In the genomic region with DNA sequence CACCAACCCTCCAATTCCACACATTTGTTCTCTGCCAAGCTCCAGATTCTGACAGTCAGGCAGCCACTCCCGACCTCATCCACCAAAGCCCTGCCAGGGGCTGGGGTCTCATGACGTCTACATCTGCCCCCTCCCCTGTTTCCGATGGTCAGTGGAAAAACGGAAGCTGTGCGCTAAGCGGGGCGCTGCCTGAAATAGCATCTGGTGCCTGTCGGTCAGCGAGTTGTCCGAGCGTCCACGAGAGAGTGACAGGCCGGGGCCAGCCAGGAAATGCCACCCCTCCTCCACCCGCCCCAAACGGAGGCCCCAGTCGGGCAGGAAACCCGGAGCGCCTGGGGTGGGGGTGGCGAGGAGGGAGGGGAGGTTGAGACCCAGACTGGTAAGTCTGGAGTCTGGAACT, we compare ENCODE assay signal across 20 cellular contexts. TPM values are rescaled to one million over a fixed set of nuclear protein-coding genes. Genes with fewer than 3 reads are reported as not detected.
DNase-seq lines count a peak whose midpoint lies in the region; ATAC-seq and TF ChIP-seq lines count a peak whose summit lies in the region.
"Had no signal": no experiment of that assay in that cellular context is flagged by ENCODE, and none has a peak within 500 bp of the region (broad histone marks: within the 10 kb centered on the region; RNA-seq: fewer than 3 reads in every experiment).

No MANE protein-coding gene starts in this region.

- peak; percentile 49 for DNase-seq in KBM-7
- peak; percentile 85 for DNase-seq in endothelial cell (ENCODE audit: low spot score)
- no peak for DNase-seq in lung (ENCODE audit: low spot score)
- no peak for DNase-seq in smooth muscle cell (lab: John Stamatoyannopoulos, UW; ENCODE audit: unreplicated experiment)
- no peak for DNase-seq in H9
- no peak for DNase-seq in stimulated activated naive CD8-positive, alpha-beta T cell treated with anti-CD3 and anti-CD28 coated beads, Interleukin-15, amount 100 ng/mL, for 72 hours
- no peak for DNase-seq in inferior parietal cortex (ENCODE audit: extremely low spot score)
- DNase-seq in ecto neural progenitor cell (ENCODE audit: low spot score) = no peak
- DNase-seq: activated CD4-positive, alpha-beta T cell treated with anti-CD3 and anti-CD28 coated beads, Interleukin-2, amount 50 U/mL, for 4 hours; BE2C; DMS79 treated with DMSO at 0.1 percent for 48 hours; effector memory CD4-positive, alpha-beta T cell; mammary epithelial cell; NCI-H1417 treated with DMSO at 0.1 percent for 48 hours; NCI-H510A; stimulated activated CD4-positive, alpha-beta T cell treated with anti-CD3 and anti-CD28 coated beads, Interleukin-2, amount 100 ng/mL, for 48 hours; T-helper 1 cell had no signal

- H3K9me3 Mint-ChIP-seq in endothelial cell (ENCODE audit: unreplicated experiment) (no peaks in the 10 kb centered on the region), H9 (peaks cover 0 to 4% of the 10 kb centered on the region in 2 experiments; a peak in 1 of 5 replicates)
- no peaks in the 10 kb centered on the region for H3K9me3 Mint-ChIP-seq in stimulated activated naive CD8-positive, alpha-beta T cell treated with anti-CD3 and anti-CD28 coated beads, Interleukin-15, amount 100 ng/mL, for 72 hours

- peak overlapping the region; percentile 40 to 63 for H3K27ac ChIP-seq in lung (ENCODE audit: low read depth in 1 of 2, low read length in 1 of 2)
- no peak overlapping the region for H3K27ac ChIP-seq in smooth muscle cell (ENCODE audit: low read depth)
- H3K27ac ChIP-seq in H9 (ENCODE audit: insufficient read length, low read depth, low read length) = no peak overlapping the region
- H3K27ac ChIP-seq: KMS-11, pancreas had no signal

- H3K9ac ChIP-seq in smooth muscle cell (ENCODE audit: low read depth) (no peak overlapping the region), H9 (ENCODE audit: extremely low read depth, insufficient read length, low read length) (no peak overlapping the region)
- H3K9ac ChIP-seq: KMS-11 had no signal

- no peak overlapping the region for H2BK120ac ChIP-seq in H9 (ENCODE audit: low read depth, low read length, poor library complexity, severe bottlenecking)

- no peak for ATAC-seq in lung (ENCODE audit: insufficient read depth, low FRiP score)
- no peak for ATAC-seq in stimulated activated naive CD8-positive, alpha-beta T cell treated with anti-CD3 and anti-CD28 coated beads, Interleukin-15, amount 100 ng/mL, for 72 hours

- H3K4me3 ChIP-seq in lung (no peak overlapping the region), smooth muscle cell (no peak overlapping the region)
- H3K4me3 ChIP-seq: pancreas had no signal

- no peak overlapping the region for H2BK20ac ChIP-seq in H9 (ENCODE audit: low read depth, low read length, poor library complexity, severe bottlenecking)

- H3T11ph ChIP-seq in H9 (ENCODE audit: low read length) = no peak overlapping the region

- no peaks in the 10 kb centered on the region for H3F3A ChIP-seq in smooth muscle cell (ENCODE audit: low read depth)

- no peak overlapping the region for H2BK5ac ChIP-seq in H9 (ENCODE audit: insufficient read length, low read length)

- H2AFZ ChIP-seq in smooth muscle cell (ENCODE audit: low read depth) (no peak overlapping the region), H9 (ENCODE audit: low read length) (no peak overlapping the region)

- TF ChIP-seq CTCF in endothelial cell (IDR thresholded peaks at IDR 0.05; ENCODE audit: unreplicated experiment) (no peak), lung (IDR thresholded peaks at IDR 0.05; ENCODE audit: control extremely low read depth, extremely low read depth) (no peak), smooth muscle cell (IDR thresholded peaks at IDR 0.05; ENCODE audit: borderline replicate concordance, insufficient read depth, poor library complexity, severe bottlenecking) (no peak), H9 (conservative IDR thresholded peaks at IDR 0.05) (no peak)

- H2BK15ac ChIP-seq in H9 (ENCODE audit: low read depth, low read length) = no peak overlapping the region

- no peak overlapping the region for H4K91ac ChIP-seq in H9 (ENCODE audit: insufficient read length, low read depth, low read length)

- H3K4me1 Mint-ChIP-seq in endothelial cell (ENCODE audit: unreplicated experiment) (peaks cover 78% of the 10 kb centered on the region), H9 (peaks cover 16 to 27% of the 10 kb centered on the region in 2 experiments)
- H3K4me1 Mint-ChIP-seq in stimulated activated naive CD8-positive, alpha-beta T cell treated with anti-CD3 and anti-CD28 coated beads, Interleukin-15, amount 100 ng/mL, for 72 hours = peaks cover 24% of the 10 kb centered on the region

- H2BK12ac ChIP-seq in H9 (ENCODE audit: insufficient read length, low read depth, low read length) = no peak overlapping the region

- H3K9me3 ChIP-seq in lung (ENCODE audit: control insufficient read depth in 2 of 2, insufficient read depth in 1 of 2, low read length in 1 of 2) (peaks cover 0 to 5% of the 10 kb centered on the region in 2 donors), smooth muscle cell (replicated peaks; ENCODE audit: low read depth) (no peaks in the 10 kb centered on the region), H9 (ENCODE audit: control insufficient read depth, low read depth, low read length) (no peaks in the 10 kb centered on the region)
- H3K9me3 ChIP-seq: BE2C, pancreas had no signal

- no peak overlapping the region; the same call in 1 of the 2 replicates for H3K14ac ChIP-seq in H9 (ENCODE audit: insufficient read depth, low read length)

- H3K23me2 ChIP-seq in H9 (ENCODE audit: insufficient read length, low read depth, low read length, poor library complexity, severe bottlenecking) = peaks cover 7% of the 10 kb centered on the region

- H3K18ac ChIP-seq in H9 (ENCODE audit: insufficient read length, low read depth, low read length) = no peak overlapping the region

- no peak overlapping the region for H4K5ac ChIP-seq in H9 (ENCODE audit: insufficient read length, low read depth, low read length)

- H3K4me2 ChIP-seq in smooth muscle cell (peak overlapping the region; percentile 59), H9 (ENCODE audit: insufficient read depth, insufficient read length, low read length) (no peak overlapping the region)
- H3K4me2 ChIP-seq: KMS-11 had no signal

- H3K4ac ChIP-seq in H9 (ENCODE audit: low read depth, low read length) = no peak overlapping the region

- H3K36me3 ChIP-seq in lung (ENCODE audit: control insufficient read depth in 2 of 2, insufficient read depth in 2 of 2, low read length in 2 of 2) = no peaks in the 10 kb centered on the region
- no peaks in the 10 kb centered on the region for H3K36me3 ChIP-seq in smooth muscle cell (ENCODE audit: low read depth)
- H3K36me3 ChIP-seq: BE2C, pancreas had no signal

- H3K27me3 Mint-ChIP-seq in endothelial cell (ENCODE audit: unreplicated experiment) (peaks cover 29% of the 10 kb centered on the region), H9 (ENCODE audit: low read depth) (peaks cover 98% of the 10 kb centered on the region)
- H3K27me3 Mint-ChIP-seq in stimulated activated naive CD8-positive, alpha-beta T cell treated with anti-CD3 and anti-CD28 coated beads, Interleukin-15, amount 100 ng/mL, for 72 hours = peaks cover 12% of the 10 kb centered on the region

- H3K56ac ChIP-seq in H9 (ENCODE audit: insufficient read length, low read depth, low read length) = no peak overlapping the region

- in situ Hi-C loops in KBM-7 (cut with MboI; ENCODE audit: low pct_unique_long_range_greater_than_20kb, low sequenced_read_pairs) = no loop called here

- H3K4me1 ChIP-seq in lung (ENCODE audit: control insufficient read depth in 2 of 2, insufficient read depth in 2 of 2, low read length in 2 of 2) (peaks cover 0 to 14% of the 10 kb centered on the region in 2 donors), smooth muscle cell (ENCODE audit: low read depth) (peaks cover 12% of the 10 kb centered on the region), H9 (ENCODE audit: insufficient read depth, low read length) (no peaks in the 10 kb centered on the region; the same call in 1 of the 2 replicates)
- H3K4me1 ChIP-seq: BE2C had no signal

- H2AK5ac ChIP-seq in H9 (ENCODE audit: insufficient read length, low read length) = no peak overlapping the region

- H3K36me3 Mint-ChIP-seq in endothelial cell (ENCODE audit: low read depth, unreplicated experiment) (peaks cover 10% of the 10 kb centered on the region), H9 (ENCODE audit: insufficient read depth in 1 of 3, low read depth in 3 of 3) (peaks cover 0 to 3% (median 0%) of the 10 kb centered on the region in 3 experiments; a peak in 2 of 7 replicates)

- H3K27ac Mint-ChIP-seq in endothelial cell (ENCODE audit: unreplicated experiment) (peak overlapping the region; percentile 100), H9 (no peak overlapping the region)
- H3K27ac Mint-ChIP-seq in stimulated activated naive CD8-positive, alpha-beta T cell treated with anti-CD3 and anti-CD28 coated beads, Interleukin-15, amount 100 ng/mL, for 72 hours = no peak overlapping the region

- WGBS in lung, 2 donors = 6 to 15% methylated on average over 18 to 19 of the region's 19 CpGs
- WGBS in smooth muscle cell (ENCODE audit: low lambda C conversion rate) = 6% methylated on average over 16 of the region's 19 CpGs
- WGBS in H9 (ENCODE audit: extremely low coverage, insufficient read length, low lambda C conversion rate) = no CpG with 5 or more reads among the region's 19 CpGs

- H4K8ac ChIP-seq in H9 (replicated peaks; ENCODE audit: insufficient read length, low read depth, low read length) = no peak overlapping the region

- peaks cover 4% of the 10 kb centered on the region for H4K20me1 ChIP-seq in smooth muscle cell (ENCODE audit: low read depth)
- H4K20me1 ChIP-seq in H9 (ENCODE audit: control insufficient read depth, insufficient read depth, insufficient read length) = no peaks in the 10 kb centered on the region

- no peaks in the 10 kb centered on the region for H3K79me2 ChIP-seq in smooth muscle cell (ENCODE audit: low read depth)
- no peaks in the 10 kb centered on the region for H3K79me2 ChIP-seq in H9 (ENCODE audit: insufficient read depth, low read length)

- H3K79me1 ChIP-seq in H9 (ENCODE audit: insufficient read depth, low read depth, low read length, poor library complexity, severe bottlenecking) = no peaks in the 10 kb centered on the region

- H3K23ac ChIP-seq in H9 (ENCODE audit: insufficient read length, low read depth, low read length) = no peak overlapping the region

- H3K27me3 ChIP-seq in lung (ENCODE audit: control insufficient read depth, insufficient read depth) (no peaks in the 10 kb centered on the region), smooth muscle cell (ENCODE audit: low read depth) (peaks cover 74% of the 10 kb centered on the region), H9 (ENCODE audit: insufficient read depth, low read length) (peaks cover 59% of the 10 kb centered on the region)

- H3K4me3 Mint-ChIP-seq in endothelial cell (ENCODE audit: unreplicated experiment) (peak overlapping the region; percentile 37), H9 (no peak overlapping the region)
- no peak overlapping the region for H3K4me3 Mint-ChIP-seq in stimulated activated naive CD8-positive, alpha-beta T cell treated with anti-CD3 and anti-CD28 coated beads, Interleukin-15, amount 100 ng/mL, for 72 hours

RNA-seq across cellular contexts. Expression of a gene that starts 3.3 kb away (rescaled TPM):
- 199 TPM for total RNA-seq in endothelial cell (ENCODE audit: unreplicated experiment)
- total RNA-seq in lung = 1 to 10 TPM; 9.3 to 9.6 TPM
- 1 to 10 TPM; 6.4 to 8.8 TPM for polyA plus RNA-seq in lung
- total RNA-seq in smooth muscle cell = not detected in 2 replicates
- polyA plus RNA-seq in smooth muscle cell = not detected in 2 replicates
- total RNA-seq in H9 (2021) = 0.04 TPM in 1 of 2 replicates, not detected in the other
- total RNA-seq: mammary epithelial cell had no signal
- polyA plus RNA-seq: mammary epithelial cell had no signal

RNA-seq across cellular contexts. Expression of a gene that starts 45.4 kb away (rescaled TPM):
- total RNA-seq in endothelial cell (ENCODE audit: unreplicated experiment) (not detected), lung (10 to 100 TPM; 68.5 to 72.6 TPM), smooth muscle cell (not detected in 2 replicates), H9 (2021) (not detected in 2 replicates)
- polyA plus RNA-seq in lung (100 to 1,000 TPM in 1 of 2 donors, 10 to 100 TPM in 1; 44.8 to 324 TPM), smooth muscle cell (not detected in 2 replicates)
- total RNA-seq: glomerular endothelial cell had no signal

Comparison
In these comparisons a context has a peak if more than half of its experiments do, and no peak if none do; other contexts are left out.
1. DNase-seq: peak in KBM-7 (single experiment) and endothelial cell (single experiment); none in lung (single experiment), smooth muscle cell (single experiment), H9 (single experiment), stimulated activated naive CD8-positive, alpha-beta T cell treated with anti-CD3 and anti-CD28 coated beads, Interleukin-15, amount 100 ng/mL, for 72 hours (0 of 2), inferior parietal cortex (single experiment) and ecto neural progenitor cell (single experiment).
2. H3K27ac ChIP-seq: peak in lung (2 of 2); none in smooth muscle cell (single experiment) and H9 (single experiment).
3. RNA of a gene that starts 3.3 kb away (total RNA-seq): 199 TPM in endothelial cell (single experiment); 9.3 to 9.6 TPM in lung, 0.04 TPM in H9 and not detected in smooth muscle cell; every median in the first group is over 10 times any median in the second.
4. RNA of a gene that starts 45.4 kb away (total RNA-seq): 68.5 to 72.6 TPM in lung; not detected in endothelial cell (single experiment), not detected in smooth muscle cell and not detected in H9; every median in the first group is over 10 times any median in the second.